In the genomic region with DNA sequence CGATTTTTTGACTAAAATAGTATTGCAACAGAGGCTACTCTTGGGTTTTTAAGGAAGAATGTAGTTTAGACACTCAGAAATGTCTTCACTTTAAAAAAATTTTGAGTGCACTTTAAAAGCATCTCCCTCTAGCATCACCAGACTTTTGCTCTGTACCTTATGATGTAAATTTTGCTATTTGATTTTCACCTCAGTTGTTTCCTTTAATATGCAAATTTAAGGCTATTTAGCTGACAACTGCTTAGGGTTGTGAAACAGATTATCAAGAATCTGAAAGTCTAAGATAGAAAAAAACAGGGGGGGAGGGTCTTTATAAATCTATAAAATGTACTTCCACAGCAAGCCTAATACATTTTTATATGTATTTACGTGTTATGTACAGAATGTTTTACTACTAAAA, we compare ENCODE assay signal across 26 cellular contexts.
DNase-seq lines count a peak whose midpoint lies in the region; FAIRE-seq and TF ChIP-seq lines count a peak whose summit lies in the region.
"Had no signal": no experiment of that assay in that cellular context is flagged by ENCODE, and none has a peak within 500 bp of the region (broad histone marks: within the 10 kb centered on the region; RNA-seq: fewer than 3 reads in every experiment).

No MANE protein-coding gene starts in this region.

- H3K27me3 Mint-ChIP-seq in H9 (ENCODE audit: low read depth) = no peaks in the 10 kb centered on the region
- H3K27me3 Mint-ChIP-seq: CD8-positive, alpha-beta memory T cell had no signal

- H3T11ph ChIP-seq in H9 (ENCODE audit: low read length) = no peak overlapping the region

- H3K79me1 ChIP-seq in H9 (ENCODE audit: insufficient read depth, low read depth, low read length, poor library complexity, severe bottlenecking) = no peaks in the 10 kb centered on the region
- H3K79me1 ChIP-seq in H1 (ENCODE audit: low read depth, low read length) = no peaks in the 10 kb centered on the region

- TF ChIP-seq RAD21 in H1 (IDR thresholded peaks at IDR 0.05 in 1 of 2, conservative IDR thresholded peaks at IDR 0.05 in 1 of 2; ENCODE audit: low read depth in 2 of 2, low read length in 2 of 2) = no peak

- H3K36me3 ChIP-seq in H1 (ENCODE audit: control insufficient read depth in 2 of 4, insufficient read depth in 4 of 4, low read length in 3 of 4) = peaks cover 0 to 6% (median 0%) of the 10 kb centered on the region in 4 experiments; a peak in 1 of 8 replicates
- peaks cover 4% of the 10 kb centered on the region; the same call in 1 of the 2 replicates for H3K36me3 ChIP-seq in iPS-20b (ENCODE audit: insufficient read depth, low read depth, low read length)
- H3K36me3 ChIP-seq: BE2C, BLaER1 had no signal

- H4K5ac ChIP-seq in H9 (ENCODE audit: insufficient read length, low read depth, low read length) (no peak overlapping the region), H1 (ENCODE audit: insufficient read length, low read depth, low read length) (no peak overlapping the region)

- H3K14ac ChIP-seq in H9 (ENCODE audit: insufficient read depth, low read length) = no peak overlapping the region
- no peak overlapping the region for H3K14ac ChIP-seq in H1 (ENCODE audit: insufficient read length)

- no peak overlapping the region for H2AK5ac ChIP-seq in H9 (ENCODE audit: insufficient read length, low read length)
- no peak overlapping the region for H2AK5ac ChIP-seq in H1 (ENCODE audit: low read depth, low read length)

- H3K27ac ChIP-seq in H9 (ENCODE audit: insufficient read length, low read depth, low read length) = no peak overlapping the region
- no peak overlapping the region for H3K27ac ChIP-seq in H1 (ENCODE audit: low read depth, low read length)
- no peak overlapping the region for H3K27ac ChIP-seq in iPS-20b (ENCODE audit: low read length)
- no peak overlapping the region for H3K27ac ChIP-seq in substantia nigra (ENCODE audit: low read depth, low read length, poor library complexity, severe bottlenecking)
- H3K27ac ChIP-seq: BLaER1 had no signal

- TF ChIP-seq CTCF in H9 (conservative IDR thresholded peaks at IDR 0.05) (no peak), H1 (IDR thresholded peaks at IDR 0.05; ENCODE audit: control extremely low read depth in 1 of 3, insufficient read depth in 1 of 3, low read depth in 1 of 3, low read length in 3 of 3) (no peak)

- H3K9me3 ChIP-seq in H9 (ENCODE audit: control insufficient read depth, low read depth, low read length) = peaks cover 10% of the 10 kb centered on the region
- peaks cover 10 to 21% of the 10 kb centered on the region in 2 experiments; a peak in 3 of 4 replicates for H3K9me3 ChIP-seq in H1 (ENCODE audit: insufficient read depth in 2 of 2, low read depth in 1 of 2, low read length in 1 of 2)
- peaks cover 23% of the 10 kb centered on the region for H3K9me3 ChIP-seq in iPS-20b (ENCODE audit: insufficient read depth, low read depth, low read length)
- H3K9me3 ChIP-seq: BE2C, BLaER1 had no signal

- H3K4ac ChIP-seq in H9 (ENCODE audit: low read depth, low read length) (no peak overlapping the region), H1 (replicated peaks; ENCODE audit: insufficient read length, low read depth, low read length) (no peak overlapping the region)

- H3K23ac ChIP-seq in H9 (ENCODE audit: insufficient read length, low read depth, low read length) = no peak overlapping the region
- no peak overlapping the region for H3K23ac ChIP-seq in H1 (ENCODE audit: insufficient read length)

- H3K56ac ChIP-seq in H9 (ENCODE audit: insufficient read length, low read depth, low read length) (no peak overlapping the region), H1 (replicated peaks; ENCODE audit: insufficient read length, low read depth, low read length) (no peak overlapping the region)

- POLR2A ChIA-PET in H1 (lab: Charles Lee; ENCODE audit: partially characterized antibody) = no interaction called here

- H3K4me2 ChIP-seq in H9 (ENCODE audit: insufficient read depth, insufficient read length, low read length) (no peak overlapping the region), H1 (ENCODE audit: insufficient read depth in 1 of 2, low read depth in 2 of 2, low read length in 2 of 2) (no peak overlapping the region)
- H3K4me2 ChIP-seq: BLaER1 had no signal

- H2BK20ac ChIP-seq in H9 (ENCODE audit: low read depth, low read length, poor library complexity, severe bottlenecking) (no peak overlapping the region), H1 (ENCODE audit: low read length) (no peak overlapping the region)

- H2AFZ ChIP-seq in H9 (ENCODE audit: low read length) = no peak overlapping the region
- no peak overlapping the region for H2AFZ ChIP-seq in H1 (ENCODE audit: low read length)

- peaks cover 14 to 22% of the 10 kb centered on the region in 2 experiments for H3K4me1 Mint-ChIP-seq in H9
- H3K4me1 Mint-ChIP-seq: CD14-positive monocyte; CD4-positive, alpha-beta memory T cell; CD4-positive, CD25-positive, alpha-beta regulatory T cell; CD8-positive, alpha-beta memory T cell had no signal

- H2BK5ac ChIP-seq in H9 (ENCODE audit: insufficient read length, low read length) = no peak overlapping the region
- H2BK5ac ChIP-seq in H1 (ENCODE audit: low read depth, low read length) = no peak overlapping the region

- no peaks in the 10 kb centered on the region for H3K23me2 ChIP-seq in H9 (ENCODE audit: insufficient read length, low read depth, low read length, poor library complexity, severe bottlenecking)
- H3K23me2 ChIP-seq in H1 (ENCODE audit: low read depth, low read length) = no peaks in the 10 kb centered on the region

- no peak overlapping the region for H4K8ac ChIP-seq in H9 (replicated peaks; ENCODE audit: insufficient read length, low read depth, low read length)
- H4K8ac ChIP-seq in H1 (ENCODE audit: extremely low read depth, insufficient read depth, low read length) = no peak overlapping the region

- no peak overlapping the region for H4K91ac ChIP-seq in H9 (ENCODE audit: insufficient read length, low read depth, low read length)
- H4K91ac ChIP-seq in H1 (replicated peaks; ENCODE audit: insufficient read length, low read length) = no peak overlapping the region

- H3K4me3 ChIP-seq in H1 (ENCODE audit: extremely low read depth in 1 of 4, insufficient read depth in 2 of 4, low read depth in 3 of 4, low read length in 4 of 4) (0 out of 8 replicates have a peak overlapping the region, but pooled peaks of 1 of the 4 experiments have one; percentile 1), iPS-20b (ENCODE audit: low read length) (peak overlapping the region; percentile 30; the same call in 1 of the 2 replicates)
- H3K4me3 ChIP-seq: BLaER1, GM12878 had no signal

- DNase-seq in H9 (no peak), H1 (ENCODE audit: low read depth in 1 of 2, low spot score in 2 of 2) (no peak), activated T-cell treated with anti-CD3 and anti-CD28 coated beads for 4 hours (no peak), substantia nigra (lab: John Stamatoyannopoulos, UW) (no peak)
- DNase-seq in stimulated activated naive CD4-positive, alpha-beta T cell (lab: John Stamatoyannopoulos, UW) = no peak
- DNase-seq: 8988T; ACHN; BE2C; C1 segment of cervical spinal cord; CD4-positive, alpha-beta memory T cell; CD4-positive, CD25-positive, alpha-beta regulatory T cell; CD8-positive, alpha-beta memory T cell; COR-L47; DMS 273 treated with DMSO at 0.1 percent for 48 hours; DMS153; DMS53; DMS79; DND-41; EL; GDM1 had no signal

- peaks cover 14 to 39% (median 17%) of the 10 kb centered on the region in 3 experiments for H3K36me3 Mint-ChIP-seq in H9 (ENCODE audit: insufficient read depth in 1 of 3, low read depth in 3 of 3)
- H3K36me3 Mint-ChIP-seq: CD14-positive monocyte; CD4-positive, alpha-beta memory T cell; CD4-positive, CD25-positive, alpha-beta regulatory T cell; CD8-positive, alpha-beta memory T cell had no signal

- no CpG with 5 or more reads among the region's 2 CpGs for WGBS in H9 (ENCODE audit: extremely low coverage, insufficient read length, low lambda C conversion rate)
- WGBS in H1 (ENCODE audit: extremely low coverage in 1 of 2, insufficient coverage in 1 of 2, insufficient read length in 1 of 2, insufficient replicate concordance in 2 of 2, low coverage in 1 of 2, low lambda C conversion rate in 2 of 2, missing lambda C conversion rate in 1 of 2), 2 experiments = 59% methylated on average over 2 of the region's 2 CpGs; no CpG with 5 or more reads in 1 of the 2 experiments

- peak overlapping the region in 2 of 3 experiments; percentile 77 to 89; a peak in 3 of 7 replicates for H3K27ac Mint-ChIP-seq in H9
- H3K27ac Mint-ChIP-seq: CD14-positive monocyte; CD4-positive, alpha-beta memory T cell; CD4-positive, CD25-positive, alpha-beta regulatory T cell; CD8-positive, alpha-beta memory T cell had no signal

- H3K4me1 ChIP-seq in H9 (ENCODE audit: insufficient read depth, low read length) (0 out of 2 replicates have a peak, but pooled peaks cover 2% of the 10 kb centered on the region), H1 (replicated peaks in 1 of 4; ENCODE audit: control insufficient read depth in 3 of 4, insufficient read depth in 4 of 4, low read length in 3 of 4) (no peaks in the 10 kb centered on the region), iPS-20b (ENCODE audit: insufficient read depth, low read length) (peaks cover 15% of the 10 kb centered on the region)
- H3K4me1 ChIP-seq: BE2C, BLaER1 had no signal

- no peak overlapping the region for H3K9ac ChIP-seq in H9 (ENCODE audit: extremely low read depth, insufficient read length, low read length)
- no peak overlapping the region for H3K9ac ChIP-seq in H1 (replicated peaks in 1 of 4; ENCODE audit: extremely low read depth in 1 of 4, low read depth in 3 of 4, low read length in 3 of 4)
- no peak overlapping the region; the same call in 1 of the 2 replicates for H3K9ac ChIP-seq in iPS-20b (ENCODE audit: low read depth, low read length)
- H3K9ac ChIP-seq: BLaER1 had no signal

- H2BK12ac ChIP-seq in H9 (ENCODE audit: insufficient read length, low read depth, low read length) (no peak overlapping the region), H1 (ENCODE audit: low read depth, low read length) (no peak overlapping the region)

- H3K79me2 ChIP-seq in H9 (ENCODE audit: insufficient read depth, low read length) (no peaks in the 10 kb centered on the region), H1 (ENCODE audit: control insufficient read depth in 1 of 2, insufficient read depth in 2 of 2, low read length in 2 of 2) (no peaks in the 10 kb centered on the region)

- H3K18ac ChIP-seq in H9 (ENCODE audit: insufficient read length, low read depth, low read length) = no peak overlapping the region
- H3K18ac ChIP-seq in H1 (ENCODE audit: extremely low read depth, low read length) = no peak overlapping the region

- H3K9me3 Mint-ChIP-seq in H9 = peaks cover 25 to 27% of the 10 kb centered on the region in 2 experiments
- H3K9me3 Mint-ChIP-seq: CD4-positive, CD25-positive, alpha-beta regulatory T cell had no signal

- H3K27me3 ChIP-seq in H9 (ENCODE audit: insufficient read depth, low read length) = no peaks in the 10 kb centered on the region
- H3K27me3 ChIP-seq in H1 (replicated peaks in 1 of 4; ENCODE audit: control insufficient read depth in 3 of 4, extremely low read depth in 1 of 4, insufficient read depth in 3 of 4, low read length in 3 of 4) = no peaks in the 10 kb centered on the region
- no peaks in the 10 kb centered on the region for H3K27me3 ChIP-seq in iPS-20b (ENCODE audit: insufficient read depth, low read length)
- H3K27me3 ChIP-seq: BE2C, BLaER1 had no signal

- H4K20me1 ChIP-seq in H9 (ENCODE audit: control insufficient read depth, insufficient read depth, insufficient read length) = no peaks in the 10 kb centered on the region
- H4K20me1 ChIP-seq in H1 (replicated peaks in 1 of 2; ENCODE audit: control insufficient read depth in 1 of 2, insufficient read depth in 2 of 2, low read length in 2 of 2) = no peaks in the 10 kb centered on the region
- H4K20me1 ChIP-seq: BLaER1 had no signal

- no peak for TF ChIP-seq EP300 in H1 (IDR thresholded peaks at IDR 0.05; ENCODE audit: borderline replicate concordance in 1 of 2, low read depth in 2 of 2, low read length in 2 of 2)

- H3K4me3 Mint-ChIP-seq in H9 = no peak overlapping the region
- H3K4me3 Mint-ChIP-seq: CD14-positive monocyte; CD4-positive, alpha-beta memory T cell; CD4-positive, CD25-positive, alpha-beta regulatory T cell; CD8-positive, alpha-beta memory T cell had no signal

- FAIRE-seq in H1 (lab: Jason Lieb, UNC) = no peak
- FAIRE-seq: GM12878, GM12892, GM18507 had no signal

- TF ChIP-seq POLR2A in H1 (IDR thresholded peaks at IDR 0.05; ENCODE audit: control extremely low read depth in 1 of 2, low read depth in 2 of 2, low read length in 2 of 2) = no peak

- H2BK120ac ChIP-seq in H9 (ENCODE audit: low read depth, low read length, poor library complexity, severe bottlenecking) (no peak overlapping the region), H1 (replicated peaks; ENCODE audit: low read depth, low read length) (no peak overlapping the region)

- CTCF ChIA-PET in H1 (lab: Charles Lee; ENCODE audit: partially characterized antibody) = interaction anchor here (0.7 to 1.1 kb wide), 2 partner anchors 11 to 818 kb away, joined by 3 to 4 read pairs; no protein-coding TSS in a partner anchor

- no peak overlapping the region for H2BK15ac ChIP-seq in H9 (ENCODE audit: low read depth, low read length)
- H2BK15ac ChIP-seq in H1 (ENCODE audit: low read length) = no peak overlapping the region
